8 cellular contexts compared by ENCODE assay signal in genomic region chr9:96612105-96612965, GRCh38. TPM values are rescaled to one million over a fixed set of nuclear protein-coding genes. Genes with fewer than 3 reads are reported as not detected.
DNase-seq lines count a peak whose midpoint lies in the region; ATAC-seq and TF ChIP-seq lines count a peak whose summit lies in the region.

No MANE protein-coding gene starts in this region.

- peak overlapping the region; percentile 20; the same call in 1 of the 2 replicates for H3K4me3 ChIP-seq in BJ (ENCODE audit: low read depth, low read length)
- no peak overlapping the region for H3K4me3 ChIP-seq in lower leg skin (ENCODE audit: low read depth, poor library complexity, severe bottlenecking)

- no peaks in the 10 kb centered on the region for H3K36me3 ChIP-seq in BJ (ENCODE audit: control insufficient read depth, insufficient read depth, low read length)

- H3K27me3 ChIP-seq in BJ (ENCODE audit: control insufficient read depth, insufficient read depth, low read length), result no peaks in the 10 kb centered on the region

- POLR2A ChIA-PET in BJ (lab: Charles Lee), result no interaction called here

- H3K27ac ChIP-seq in cingulate gyrus (ENCODE audit: low read depth, low read length), result peak overlapping the region; percentile 89

- TF ChIP-seq CTCF in BJ (IDR thresholded peaks at IDR 0.05; ENCODE audit: insufficient read depth, low read depth, low read length) (no peak), lower leg skin (IDR thresholded peaks at IDR 0.05) (no peak)

- CTCF ChIA-PET in BJ (lab: Yijun Ruan, JAX), result interaction anchor here (1.6 kb wide), 1 partner anchor 9 kb away, joined by 7 read pairs; no protein-coding TSS in a partner anchor

- DNase-seq in BJ (ENCODE audit: low read depth) (peak; percentile 73), NCI-H2081 (lab: John Stamatoyannopoulos, UW) (peak; percentile 61 to 79), lower leg skin (ENCODE audit: low spot score in 2 of 2) (peak; percentile 67 to 89), ureter (ENCODE audit: low spot score) (peak; percentile 64), activated gamma-delta T cell (lab: John Stamatoyannopoulos, UW) (no peak)

- no peak for TF ChIP-seq POLR2A in lower leg skin (IDR thresholded peaks at IDR 0.05)

- 32 to 38% methylated on average over 12 of the region's 12 CpGs for WGBS in lower leg skin, 2 donors

- ATAC-seq in HG02610 (IDR thresholded peaks at IDR 0.05; ENCODE audit: unreplicated experiment) (no peak), GM18867 (IDR thresholded peaks at IDR 0.05; ENCODE audit: unreplicated experiment) (no peak)

- intact Hi-C loops in lower leg skin (cut with DNase I; ENCODE audit: low total_unique reads), result no loop called here

RNA-seq across cellular contexts. Expression of gene CDC14B, which starts 7.3 kb away (rescaled TPM):
- 12.1 and 13.9 TPM in 2 replicates for polyA plus RNA-seq in BJ (2011; rRNA removed)
- polyA minus RNA-seq in BJ (2011; rRNA and poly(A)+ RNA removed), result 15.9 and 16.6 TPM in 2 replicates
- total RNA-seq in lower leg skin, result 10 to 100 TPM in 1 of 4 donors, 1 to 10 TPM in 3; 5.8 to 10.9 (median 8.0) TPM
- total RNA-seq in ureter, result 42.0 TPM

RNA-seq across cellular contexts. Expression of gene PRXL2C, which starts 42.8 kb away (rescaled TPM):
- 10.6 and 13.1 TPM in 2 replicates for polyA plus RNA-seq in BJ (2011; rRNA removed)
- 7.8 and 10.0 TPM in 2 replicates for polyA minus RNA-seq in BJ (2011; rRNA and poly(A)+ RNA removed)
- 10 to 100 TPM in 2 of 4 donors, 1 to 10 TPM in 2; 6.1 to 12.4 (median 9.4) TPM for total RNA-seq in lower leg skin
- total RNA-seq in ureter, result 14.0 TPM
